In the genomic region with DNA sequence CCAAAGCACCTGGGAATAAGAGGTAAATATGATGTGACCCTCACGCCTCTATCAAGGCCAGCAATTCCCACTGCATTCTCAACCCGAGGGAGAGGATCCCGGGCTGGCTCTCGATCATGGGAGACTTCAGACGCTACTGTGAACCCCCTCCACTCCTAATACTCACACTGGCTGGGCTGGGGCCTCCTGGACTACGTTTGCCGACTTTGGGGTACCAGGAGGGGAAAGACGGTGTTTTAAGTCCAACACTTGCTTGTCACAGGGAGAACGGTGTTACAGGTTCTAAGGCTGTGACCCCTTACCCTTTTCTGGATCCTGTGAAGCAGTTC, we compare ENCODE assay signal across 8 cellular contexts. TPM values are rescaled to one million over a fixed set of nuclear protein-coding genes. Genes with fewer than 3 reads are reported as not detected.
DNase-seq lines count a peak whose midpoint lies in the region; ATAC-seq, FAIRE-seq and TF ChIP-seq lines count a peak whose summit lies in the region.

No MANE protein-coding gene starts in this region.

- no peaks in the 10 kb centered on the region for H3K9me3 Mint-ChIP-seq in effector memory CD8-positive, alpha-beta T cell
- H3K9me3 Mint-ChIP-seq in naive B cell = no peaks in the 10 kb centered on the region

- intact Hi-C loops in OCI-LY7 (cut with micrococcal nuclease; ENCODE audit: unreplicated experiment) = loop anchor here (2.0 kb wide), 2 partner anchors 36 to 78 kb away; partner anchors contain the start of gene PTGES3

- POLR2A ChIA-PET in OCI-LY7 (lab: Charles Lee) = interaction anchor here (1.3 to 2.9 kb wide), 2 partner anchors 40 to 88 kb away, joined by 3 to 10 read pairs; no protein-coding TSS in a partner anchor

- peak overlapping the region; percentile 95 to 97 for H3K27ac Mint-ChIP-seq in effector memory CD8-positive, alpha-beta T cell
- H3K27ac Mint-ChIP-seq in naive B cell = peak overlapping the region; percentile 92 to 99 (median 96)

- H3K79me2 ChIP-seq in OCI-LY7 (ENCODE audit: insufficient read depth, low read depth, low read length) = peaks cover 60% of the 10 kb centered on the region

- TF ChIP-seq CTCF in GM06990 (IDR thresholded peaks at IDR 0.05; ENCODE audit: insufficient read depth, low read length, poor library complexity, severe bottlenecking) (no peak), OCI-LY7 (conservative IDR thresholded peaks at IDR 0.05; ENCODE audit: low read length) (no peak)

- peak overlapping the region; percentile 83 for H3K4me2 ChIP-seq in OCI-LY7 (ENCODE audit: low read length)

- H3K36me3 ChIP-seq in GM06990 (ENCODE audit: control insufficient read depth, insufficient read depth, low read length) = peaks cover 13% of the 10 kb centered on the region
- H3K36me3 ChIP-seq in OCI-LY7 (ENCODE audit: insufficient read depth, low read length) = peaks cover 82% of the 10 kb centered on the region

- no peak for DNase-seq in GM06990 (ENCODE audit: extremely low read depth, insufficient read length)
- DNase-seq in OCI-LY7 (ENCODE audit: low spot score) = no peak
- no peak for DNase-seq in effector memory CD8-positive, alpha-beta T cell
- no peak for DNase-seq in naive B cell
- no peak for DNase-seq in G401 (ENCODE audit: low spot score)
- DNase-seq in stimulated activated CD4-positive, alpha-beta T cell treated with anti-CD3 and anti-CD28 coated beads, Interleukin-12 subunit alpha, Interleukin-12 subunit beta, amount 100 ng/mL, for 4 hours = no peak
- no peak for DNase-seq in activated CD4-positive, CD25-positive, alpha-beta regulatory T cell (lab: John Stamatoyannopoulos, UW)
- DNase-seq in GM19239 (ENCODE audit: insufficient read length, low spot score) = no peak

- no peak for ATAC-seq in effector memory CD8-positive, alpha-beta T cell (replicated peaks)
- ATAC-seq in naive B cell (ENCODE audit: low read depth in 2 of 2) = no peak

- peak overlapping the region; percentile 97 to 98 for H3K4me3 Mint-ChIP-seq in effector memory CD8-positive, alpha-beta T cell
- H3K4me3 Mint-ChIP-seq in naive B cell = peak overlapping the region; percentile 89 to 100 (median 97)

- H2AFZ ChIP-seq in OCI-LY7 (ENCODE audit: low read length) = peak overlapping the region; percentile 17; the same call in 1 of the 2 replicates

- peaks cover 40% of the 10 kb centered on the region for H4K20me1 ChIP-seq in OCI-LY7 (ENCODE audit: insufficient read depth, low read length)

- no peaks in the 10 kb centered on the region for H3K9me2 ChIP-seq in OCI-LY7 (ENCODE audit: insufficient read depth, low read length)

- FAIRE-seq in GM19239 (lab: Jason Lieb, UNC) = no peak

- no peaks in the 10 kb centered on the region for H3K9me3 ChIP-seq in OCI-LY7 (ENCODE audit: low read length)

- H3K4me1 Mint-ChIP-seq in effector memory CD8-positive, alpha-beta T cell (ENCODE audit: low read depth in 2 of 2) = peaks cover 49 to 58% of the 10 kb centered on the region in 2 donors
- H3K4me1 Mint-ChIP-seq in naive B cell = peaks cover 46 to 64% (median 47%) of the 10 kb centered on the region in 3 donors

- H3K27me3 Mint-ChIP-seq in effector memory CD8-positive, alpha-beta T cell = no peaks in the 10 kb centered on the region
- no peaks in the 10 kb centered on the region for H3K27me3 Mint-ChIP-seq in naive B cell

- H3K36me3 Mint-ChIP-seq in effector memory CD8-positive, alpha-beta T cell (ENCODE audit: insufficient read depth) = peaks cover 11% of the 10 kb centered on the region
- H3K36me3 Mint-ChIP-seq in naive B cell = peaks cover 6 to 17% of the 10 kb centered on the region in 2 donors

- BruUV-seq in OCI-LY7 (replicated peaks; lab: Mats Ljungman, UMichigan) = TSS peak; percentile 68

- no peaks in the 10 kb centered on the region for H3K27me3 ChIP-seq in GM06990 (replicated peaks; ENCODE audit: control insufficient read depth, insufficient read depth, low read length)

- in situ Hi-C loops in G401 (cut with HindIII; ENCODE audit: low sequenced_read_pairs) = no loop called here

- H3K4me1 ChIP-seq in OCI-LY7 (ENCODE audit: insufficient read depth, low read length, poor library complexity, severe bottlenecking) = peaks cover 47% of the 10 kb centered on the region

- H3K4me3 ChIP-seq in GM06990 (replicated peaks; ENCODE audit: low read depth, low read length) (peak overlapping the region; percentile 99), OCI-LY7 (ENCODE audit: low read depth, low read length, poor library complexity, severe bottlenecking) (peak overlapping the region; percentile 93)

- H3K27ac ChIP-seq in OCI-LY7 (ENCODE audit: low read depth, low read length, poor library complexity, severe bottlenecking) = peak overlapping the region; percentile 91

- CTCF ChIA-PET in OCI-LY7 (lab: Charles Lee; ENCODE audit: unreplicated experiment) = no interaction called here

RNA-seq across cellular contexts. Expression of gene NACA, which starts 0.5 kb away (rescaled TPM):
- 1,560 and 1,723 TPM in 2 replicates for total RNA-seq in OCI-LY7 (2014; rRNA removed; shearing (Covaris generic))
- 879 and 892 TPM in 2 replicates for total RNA-seq in OCI-LY7 (2022)
- 1,000 to 10,000 TPM in 5 of 6 donors, 100 to 1,000 TPM in 1; 936 to 1,276 (median 1,162) TPM for polyA plus RNA-seq in naive B cell (ENCODE audit: low read depth in 6 of 6)
- 1,378 and 1,667 TPM in 2 replicates for total RNA-seq in G401 (2014; rRNA removed; shearing (Covaris generic))

RNA-seq across cellular contexts. Expression of gene PRIM1, which starts 27.5 kb away (rescaled TPM):
- total RNA-seq in OCI-LY7 (2014; rRNA removed; shearing (Covaris generic)) = 17.1 and 20.4 TPM in 2 replicates
- total RNA-seq in OCI-LY7 (2022) = 49.5 and 53.5 TPM in 2 replicates
- polyA plus RNA-seq in naive B cell (ENCODE audit: low read depth in 6 of 6) = 10 to 100 TPM; 27.2 to 50.9 (median 37.5) TPM
- total RNA-seq in G401 (2014; rRNA removed; shearing (Covaris generic)) = 11.9 and 25.5 TPM in 2 replicates

RNA-seq across cellular contexts. Expression of gene PTGES3, which starts 36.5 kb away (rescaled TPM):
- total RNA-seq in OCI-LY7 (2014; rRNA removed; shearing (Covaris generic)) = 77.3 and 91.2 TPM in 2 replicates
- 231 and 269 TPM in 2 replicates for total RNA-seq in OCI-LY7 (2022)
- polyA plus RNA-seq in naive B cell (ENCODE audit: low read depth in 6 of 6) = 100 to 1,000 TPM; 176 to 270 (median 203) TPM
- total RNA-seq in G401 (2014; rRNA removed; shearing (Covaris generic)) = 54.0 and 85.3 TPM in 2 replicates

RNA-seq across cellular contexts. Expression of gene HSD17B6, which starts 38.5 kb away (rescaled TPM):
- total RNA-seq in OCI-LY7 (2014; rRNA removed; shearing (Covaris generic)) = 1.2 and 1.4 TPM in 2 replicates
- 6.0 and 6.6 TPM in 2 replicates for total RNA-seq in OCI-LY7 (2022)
- polyA plus RNA-seq in naive B cell (ENCODE audit: low read depth in 6 of 6) = under 1 TPM in 5 of 6 donors, not detected in 1; 0.20 to 0.91 (median 0.60) TPM
- 1.8 and 3.0 TPM in 2 replicates for total RNA-seq in G401 (2014; rRNA removed; shearing (Covaris generic))
